ENCODE assay signal across 9 cellular contexts in genomic region chr2:11154460-11155325, GRCh38. TPM values are rescaled to one million over a fixed set of nuclear protein-coding genes. Genes with fewer than 3 reads are reported as not detected.
A peak's percentile ranks its signal among the peaks of the same experiment; 100 is the strongest.
DNase-seq lines count a peak whose midpoint lies in the region; ATAC-seq, FAIRE-seq and TF ChIP-seq lines count a peak whose summit lies in the region.
"Had no signal": no experiment of that assay in that cellular context is flagged by ENCODE, and none has a peak within 500 bp of the region (broad histone marks: within the 10 kb centered on the region; RNA-seq: fewer than 3 reads in every experiment).

No MANE protein-coding gene starts in this region.

- no peaks in the 10 kb centered on the region for H3K9me3 ChIP-seq in kidney (ENCODE audit: control insufficient read depth in 1 of 2, low read length in 2 of 2)

- no peak for TF ChIP-seq CTCF in kidney (IDR thresholded peaks at IDR 0.05; ENCODE audit: borderline replicate concordance, extremely low read depth, insufficient read depth)

- peak overlapping the region; percentile 83 to 86 for H3K4me3 ChIP-seq in kidney (ENCODE audit: low read length in 2 of 2)

- intact Hi-C loops in kidney (cut with DNase I) = no loop called here

- no peak for FAIRE-seq in kidney (lab: Jason Lieb, UNC)
- FAIRE-seq: TTC549 had no signal

- ATAC-seq in GM19043 (IDR thresholded peaks at IDR 0.05; ENCODE audit: low read depth, unreplicated experiment) (peak; percentile 48), HG03342 (IDR thresholded peaks at IDR 0.05; ENCODE audit: unreplicated experiment) (peak; percentile 67)

- H3K36me3 ChIP-seq in kidney (ENCODE audit: control insufficient read depth in 1 of 2, insufficient read depth in 2 of 2, low read length in 2 of 2) = no peaks in the 10 kb centered on the region

- H3K9ac ChIP-seq in kidney (ENCODE audit: low read length in 2 of 2) = peak overlapping the region; percentile 53 to 75

- H3K27ac ChIP-seq in kidney (ENCODE audit: low read depth in 2 of 2, low read length in 2 of 2) = peak overlapping the region; percentile 84 to 89

- H3K4me1 ChIP-seq in kidney (ENCODE audit: control insufficient read depth in 1 of 2, insufficient read depth in 1 of 2, low read depth in 1 of 2, low read length in 2 of 2) = peaks cover 4 to 11% of the 10 kb centered on the region in 2 donors

- peak; percentile 76 to 87 for DNase-seq in AML-193 (lab: John Stamatoyannopoulos, UW)
- DNase-seq in NCI-H345 (lab: John Stamatoyannopoulos, UW) = peak; percentile 97
- peak; percentile 95 for DNase-seq in activated CD4-positive, CD25-positive, alpha-beta regulatory T cell treated with anti-CD3 and anti-CD28 coated beads, Interleukin-2, amount 50 U/mL, for 16 hours (ENCODE audit: low read depth, low spot score)
- peak; percentile 96 for DNase-seq in central memory CD4-positive, alpha-beta T cell
- DNase-seq in kidney = peak; percentile 100
- peak; percentile 97 for DNase-seq in stimulated activated CD4-positive, alpha-beta T cell treated with anti-CD3 and anti-CD28 coated beads, Interleukin-15, amount 100 ng/mL, for 1 hour (ENCODE audit: low read depth in 1 of 2, low spot score in 1 of 2)

RNA-seq across cellular contexts. Expression of gene SLC66A3, which starts 0.6 kb away (rescaled TPM):
- 33.0 TPM for total RNA-seq in kidney
- 28.4 TPM for polyA plus RNA-seq in kidney (ENCODE audit: insufficient read depth, low read depth, low replicate concordance)

Comparison
In these comparisons a context has a peak if more than half of its experiments do, and no peak if none do; other contexts are left out.
1. Peak in every context shown above with its lines: DNase-seq, ATAC-seq, H3K4me3 ChIP-seq and H3K27ac ChIP-seq.